In the genomic region with DNA sequence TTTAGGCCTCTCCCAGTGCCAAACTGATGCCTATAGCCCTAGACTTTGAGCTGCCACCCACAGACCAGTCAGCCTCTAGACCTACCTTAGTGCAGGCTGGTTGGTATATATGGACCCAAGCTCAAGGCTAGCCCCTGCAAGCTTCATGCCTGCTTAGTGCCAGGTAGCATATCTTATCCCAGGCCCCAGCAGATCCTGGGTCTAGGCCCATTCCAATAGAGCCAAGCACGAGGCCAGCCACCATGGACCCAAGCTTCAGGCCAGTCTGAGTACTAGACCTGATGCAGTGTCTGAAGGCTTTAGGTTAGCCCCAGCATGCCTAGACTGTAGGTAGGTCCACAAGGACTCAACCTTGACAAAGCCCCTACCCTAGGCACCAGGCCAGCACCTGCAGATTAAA, we compare ENCODE assay signal across 4 cellular contexts.
"Had no signal": no experiment of that assay in that cellular context is flagged by ENCODE, and none has a peak within 500 bp of the region (broad histone marks: within the 10 kb centered on the region; RNA-seq: fewer than 3 reads in every experiment).

No MANE protein-coding gene starts in this region.

- ATAC-seq: GM23338 had no signal

- H3K4me2 ChIP-seq: GM23338 had no signal

- H3K27ac Mint-ChIP-seq: GM23338, H9 had no signal

- H3K4me3 ChIP-seq: GM23338 had no signal

- DNase-seq: H9, HCEC 1CT, IMR-90 had no signal

- H3K4me1 Mint-ChIP-seq: GM23338, H9 had no signal

- H2AFZ ChIP-seq: GM23338 had no signal

- H3K4me3 Mint-ChIP-seq: GM23338, H9 had no signal
